Comparison of ENCODE assay signal across 21 cellular contexts in the genomic region with DNA sequence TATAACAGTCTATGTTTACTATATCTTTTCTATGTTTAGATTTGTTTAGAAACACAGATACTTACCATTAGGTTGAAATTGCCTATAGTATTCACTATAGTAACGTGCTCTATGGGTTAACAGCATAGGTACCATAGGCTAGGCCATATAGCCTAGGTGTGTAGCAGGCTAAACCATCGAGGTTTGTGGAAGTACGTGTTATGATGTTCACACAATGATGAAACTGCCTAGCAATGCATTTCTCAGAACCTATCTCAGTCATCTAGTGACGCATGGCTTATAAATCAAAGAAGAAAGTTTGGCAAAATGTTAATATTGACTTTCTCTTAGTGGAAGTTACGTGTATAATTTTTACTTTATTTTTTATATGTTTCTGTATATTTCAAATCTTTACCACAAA.
DNase-seq lines count a peak whose midpoint lies in the region; ATAC-seq, FAIRE-seq and TF ChIP-seq lines count a peak whose summit lies in the region.
"Had no signal": no experiment of that assay in that cellular context is flagged by ENCODE, and none has a peak within 500 bp of the region (broad histone marks: within the 10 kb centered on the region; RNA-seq: fewer than 3 reads in every experiment).

No MANE protein-coding gene starts in this region.

- H3K27ac ChIP-seq in K562 (ENCODE audit: extremely low read depth, low read depth, low read length) (no peak overlapping the region), hepatocyte (peak overlapping the region; percentile 14), mesenchymal stem cell (ENCODE audit: low read length, poor library complexity, severe bottlenecking) (no peak overlapping the region)
- H3K27ac ChIP-seq: 22Rv1, BLaER1, C4-2B had no signal

- no peak for TF ChIP-seq CTCF in K562 (IDR thresholded peaks at IDR 0.05 in 2 of 3, conservative IDR thresholded peaks at IDR 0.05 in 1 of 3; ENCODE audit: insufficient read depth in 2 of 3, low read depth in 1 of 3, low read length in 3 of 3)
- TF ChIP-seq CTCF in hepatocyte (IDR thresholded peaks at IDR 0.05; ENCODE audit: poor library complexity) = no peak

- no peak overlapping the region for H3K18ac ChIP-seq in mesenchymal stem cell (ENCODE audit: low read depth in 1 of 2, low read length in 2 of 2)

- H3K79me2 ChIP-seq in K562 (ENCODE audit: control insufficient read depth, insufficient read depth, low read length) (no peaks in the 10 kb centered on the region), hepatocyte (no peaks in the 10 kb centered on the region)

- H3K4me3 ChIP-seq in K562 (no peak overlapping the region), hepatocyte (no peak overlapping the region), mesenchymal stem cell (ENCODE audit: insufficient read depth in 1 of 2, low read depth in 1 of 2, low read length in 2 of 2) (no peak overlapping the region)
- H3K4me3 ChIP-seq: BLaER1, HAP-1 had no signal

- no peak overlapping the region for H2AFZ ChIP-seq in K562 (ENCODE audit: low read depth, low read length)
- H2AFZ ChIP-seq in hepatocyte = no peak overlapping the region
- H2AFZ ChIP-seq in mesenchymal stem cell (ENCODE audit: low read depth, low read length) = no peak overlapping the region

- H3K9me3 ChIP-seq in K562 (replicated peaks; ENCODE audit: control insufficient read depth, insufficient read depth, low read depth, low read length) = no peaks in the 10 kb centered on the region
- H3K9me3 ChIP-seq in hepatocyte (ENCODE audit: low read depth) = no peaks in the 10 kb centered on the region
- H3K9me3 ChIP-seq in mesenchymal stem cell (ENCODE audit: control insufficient read depth, low read length) = no peaks in the 10 kb centered on the region
- H3K9me3 ChIP-seq: BLaER1, HAP-1 had no signal

- no peaks in the 10 kb centered on the region for H3K9me1 ChIP-seq in K562 (ENCODE audit: control insufficient read depth, insufficient read depth, low read length)

- no peak overlapping the region for H2AK5ac ChIP-seq in mesenchymal stem cell (ENCODE audit: low read length, severe bottlenecking)

- H2BK5ac ChIP-seq in mesenchymal stem cell (ENCODE audit: low read depth, low read length, poor library complexity, severe bottlenecking) = no peak overlapping the region

- FAIRE-seq in K562 (lab: Jason Lieb, UNC) = no peak
- FAIRE-seq: D721Med, GM12892, H54 had no signal

- in situ Hi-C loops in K562 (cut with MboI) = no loop called here

- no peak overlapping the region for H2BK15ac ChIP-seq in mesenchymal stem cell (ENCODE audit: low read depth, poor library complexity, severe bottlenecking)

- intact Hi-C loops in K562 (cut with micrococcal nuclease) = no loop called here

- WGBS in K562 (ENCODE audit: insufficient coverage, low coverage, missing lambda C conversion rate) = 8% methylated on average over 5 of the region's 5 CpGs
- 65% methylated on average over 5 of the region's 5 CpGs for WGBS in hepatocyte (ENCODE audit: low lambda C conversion rate, missing lambda C conversion rate)
- WGBS in mesenchymal stem cell = 65% methylated on average over 3 of the region's 5 CpGs

- H2BK12ac ChIP-seq in mesenchymal stem cell (ENCODE audit: low read length in 2 of 2) = no peak overlapping the region

- H4K8ac ChIP-seq in mesenchymal stem cell (ENCODE audit: low read length) = no peak overlapping the region

- H2BK120ac ChIP-seq in mesenchymal stem cell (ENCODE audit: low read depth, low read length) = no peak overlapping the region

- H3K4me3 Mint-ChIP-seq in activated T-cell treated with anti-CD3 and anti-CD28 coated beads, Interleukin-2, amount 50 U/mL, for 72 hours = no peak overlapping the region
- H3K4me3 Mint-ChIP-seq in activated T-cell treated with anti-CD3 and anti-CD28 coated beads, Interleukin-2, amount 50 U/mL, for 4 hours = no peak overlapping the region
- H3K4me3 Mint-ChIP-seq in effector memory CD8-positive, alpha-beta T cell = no peak overlapping the region
- H3K4me3 Mint-ChIP-seq: B cell; CD4-positive, CD25-positive, alpha-beta regulatory T cell; CD8-positive, alpha-beta T cell; HFFc6 had no signal

- no peak overlapping the region for H3K23ac ChIP-seq in mesenchymal stem cell (ENCODE audit: low read length in 2 of 2)

- no peaks in the 10 kb centered on the region for H4K20me1 ChIP-seq in K562 (replicated peaks; ENCODE audit: control insufficient read depth, insufficient read depth, low read length)
- H4K20me1 ChIP-seq in hepatocyte (ENCODE audit: insufficient read depth, poor library complexity, severe bottlenecking) = no peaks in the 10 kb centered on the region
- H4K20me1 ChIP-seq: BLaER1 had no signal

- ATAC-seq in activated T-cell treated with anti-CD3 and anti-CD28 coated beads, Interleukin-2, amount 50 U/mL, for 72 hours (replicated peaks in 1 of 2) = peak; percentile 55 to 60
- ATAC-seq in activated T-cell treated with anti-CD3 and anti-CD28 coated beads, Interleukin-2, amount 50 U/mL, for 4 hours = no peak
- ATAC-seq in K562 = peak; percentile 63
- ATAC-seq in effector memory CD8-positive, alpha-beta T cell (replicated peaks) = no peak
- ATAC-seq: CD8-positive, alpha-beta T cell had no signal

- H3K14ac ChIP-seq in mesenchymal stem cell (ENCODE audit: low read length in 2 of 2) = no peak overlapping the region

- H3K36me3 ChIP-seq in K562 (ENCODE audit: control insufficient read depth, insufficient read depth, low read length) = no peaks in the 10 kb centered on the region
- H3K36me3 ChIP-seq in hepatocyte (replicated peaks; ENCODE audit: insufficient read depth, low read depth) = no peaks in the 10 kb centered on the region
- H3K36me3 ChIP-seq in mesenchymal stem cell (ENCODE audit: control insufficient read depth in 1 of 2, insufficient read depth in 2 of 2, low read depth in 1 of 2, low read length in 2 of 2) = no peaks in the 10 kb centered on the region
- H3K36me3 ChIP-seq: BLaER1, HAP-1 had no signal

- POLR2A ChIA-PET in K562 (lab: Yijun Ruan, JAX) = no interaction called here

- TF ChIP-seq POLR2A in K562 (conservative IDR thresholded peaks at IDR 0.05) = no peak

- no peaks in the 10 kb centered on the region for H3K4me1 Mint-ChIP-seq in activated T-cell treated with anti-CD3 and anti-CD28 coated beads, Interleukin-2, amount 50 U/mL, for 72 hours (ENCODE audit: low read depth)
- no peaks in the 10 kb centered on the region for H3K4me1 Mint-ChIP-seq in activated T-cell treated with anti-CD3 and anti-CD28 coated beads, Interleukin-2, amount 50 U/mL, for 4 hours (ENCODE audit: low read depth)
- no peaks in the 10 kb centered on the region for H3K4me1 Mint-ChIP-seq in effector memory CD8-positive, alpha-beta T cell (ENCODE audit: low read depth in 2 of 2)
- H3K4me1 Mint-ChIP-seq: B cell; CD4-positive, CD25-positive, alpha-beta regulatory T cell had no signal

- no peaks in the 10 kb centered on the region for H3K36me3 Mint-ChIP-seq in activated T-cell treated with anti-CD3 and anti-CD28 coated beads, Interleukin-2, amount 50 U/mL, for 72 hours (ENCODE audit: insufficient read depth in 2 of 2)
- no peaks in the 10 kb centered on the region for H3K36me3 Mint-ChIP-seq in activated T-cell treated with anti-CD3 and anti-CD28 coated beads, Interleukin-2, amount 50 U/mL, for 4 hours (ENCODE audit: insufficient read depth)
- no peaks in the 10 kb centered on the region for H3K36me3 Mint-ChIP-seq in effector memory CD8-positive, alpha-beta T cell (ENCODE audit: insufficient read depth)
- H3K36me3 Mint-ChIP-seq: CD4-positive, CD25-positive, alpha-beta regulatory T cell; CD8-positive, alpha-beta T cell had no signal

- CTCF ChIA-PET in K562 (lab: Yijun Ruan, JAX; ENCODE audit: low intra/inter-chr PET ratio) = no interaction called here

- no peaks in the 10 kb centered on the region for H3K9me3 Mint-ChIP-seq in activated T-cell treated with anti-CD3 and anti-CD28 coated beads, Interleukin-2, amount 50 U/mL, for 72 hours
- peaks cover 4% of the 10 kb centered on the region for H3K9me3 Mint-ChIP-seq in activated T-cell treated with anti-CD3 and anti-CD28 coated beads, Interleukin-2, amount 50 U/mL, for 4 hours
- no peaks in the 10 kb centered on the region for H3K9me3 Mint-ChIP-seq in effector memory CD8-positive, alpha-beta T cell
- H3K9me3 Mint-ChIP-seq: CD8-positive, alpha-beta T cell; HFFc6 had no signal

- H3K27me3 ChIP-seq in K562 (ENCODE audit: control insufficient read depth in 2 of 2, insufficient read depth in 2 of 2, low read length in 2 of 2) = no peaks in the 10 kb centered on the region
- H3K27me3 ChIP-seq in hepatocyte = no peaks in the 10 kb centered on the region
- H3K27me3 ChIP-seq in mesenchymal stem cell (ENCODE audit: control insufficient read depth in 1 of 2, insufficient read depth in 1 of 2, low read length in 2 of 2) = no peaks in the 10 kb centered on the region
- H3K27me3 ChIP-seq: BLaER1 had no signal

- no TSS peak for BruUV-seq in K562 (replicated peaks; lab: Mats Ljungman, UMichigan)

- no peak overlapping the region for H3K27ac Mint-ChIP-seq in activated T-cell treated with anti-CD3 and anti-CD28 coated beads, Interleukin-2, amount 50 U/mL, for 72 hours
- no peak overlapping the region for H3K27ac Mint-ChIP-seq in effector memory CD8-positive, alpha-beta T cell
- H3K27ac Mint-ChIP-seq: B cell; CD4-positive, CD25-positive, alpha-beta regulatory T cell; CD8-positive, alpha-beta T cell; HFFc6 had no signal

- H3K4me1 ChIP-seq in K562 (replicated peaks in 1 of 2; ENCODE audit: control insufficient read depth in 2 of 2, insufficient read depth in 2 of 2, low read length in 2 of 2) = no peaks in the 10 kb centered on the region
- no peaks in the 10 kb centered on the region for H3K4me1 ChIP-seq in hepatocyte (ENCODE audit: insufficient read depth)
- H3K4me1 ChIP-seq in mesenchymal stem cell (ENCODE audit: control insufficient read depth, insufficient read depth, low read depth, low read length) = peaks cover 2% of the 10 kb centered on the region
- H3K4me1 ChIP-seq: BLaER1 had no signal

- TF ChIP-seq RAD21 in K562 (CRISPR knock-in tag; conservative IDR thresholded peaks at IDR 0.05 in 1 of 2, IDR thresholded peaks at IDR 0.05 in 1 of 2) = no peak

- no peak overlapping the region for H3K4ac ChIP-seq in mesenchymal stem cell (ENCODE audit: low read depth in 1 of 2, low read length in 2 of 2)

- H3K9me2 ChIP-seq in hepatocyte (replicated peaks; ENCODE audit: insufficient read depth) = no peaks in the 10 kb centered on the region

- no peaks in the 10 kb centered on the region for H3K79me1 ChIP-seq in mesenchymal stem cell (replicated peaks; ENCODE audit: low read length, poor library complexity, severe bottlenecking)

- no peaks in the 10 kb centered on the region for H3K27me3 Mint-ChIP-seq in activated T-cell treated with anti-CD3 and anti-CD28 coated beads, Interleukin-2, amount 50 U/mL, for 72 hours (ENCODE audit: low read depth)
- no peaks in the 10 kb centered on the region for H3K27me3 Mint-ChIP-seq in activated T-cell treated with anti-CD3 and anti-CD28 coated beads, Interleukin-2, amount 50 U/mL, for 4 hours (ENCODE audit: low read depth)
- H3K27me3 Mint-ChIP-seq in effector memory CD8-positive, alpha-beta T cell = peaks cover 0 to 9% of the 10 kb centered on the region in 2 donors
- H3K27me3 Mint-ChIP-seq: B cell; CD4-positive, CD25-positive, alpha-beta regulatory T cell had no signal

- H3K9ac ChIP-seq in K562 (ENCODE audit: insufficient read depth in 1 of 2, low read depth in 2 of 2, low read length in 2 of 2) = no peak overlapping the region
- H3K9ac ChIP-seq in mesenchymal stem cell (ENCODE audit: low read length) = no peak overlapping the region
- H3K9ac ChIP-seq: BLaER1 had no signal

- peak; percentile 47; the same call in 1 of the 2 replicates for TF ChIP-seq EP300 in K562 (IDR thresholded peaks at IDR 0.05; ENCODE audit: low read length)

- no peak overlapping the region for H3K4me2 ChIP-seq in K562 (ENCODE audit: insufficient read depth, low read length)
- H3K4me2 ChIP-seq in hepatocyte = no peak overlapping the region
- H3K4me2 ChIP-seq in mesenchymal stem cell (ENCODE audit: low read length, poor library complexity, severe bottlenecking) = no peak overlapping the region
- H3K4me2 ChIP-seq: BLaER1 had no signal

- no peak overlapping the region for H4K91ac ChIP-seq in mesenchymal stem cell (ENCODE audit: low read length)

- no peak for DNase-seq in activated T-cell treated with anti-CD3 and anti-CD28 coated beads, Interleukin-2, amount 50 U/mL, for 72 hours
- DNase-seq in activated T-cell treated with anti-CD3 and anti-CD28 coated beads, Interleukin-2, amount 50 U/mL, for 4 hours = no peak
- DNase-seq in K562 (ENCODE audit: extremely low read depth in 1 of 4, low spot score in 3 of 4) (no peak), hepatocyte (ENCODE audit: low spot score) (no peak), mesenchymal stem cell (no peak)
- no peak for DNase-seq in effector memory CD8-positive, alpha-beta T cell
- DNase-seq: CD4-positive, CD25-positive, alpha-beta regulatory T cell; CD8-positive, alpha-beta T cell; DMS53; DMS79 treated with DMSO at 0.1 percent for 48 hours; GF-D8; GOT3; HFFc6 had no signal

Comparison
In these comparisons a context has a peak if more than half of its experiments do, and no peak if none do; other contexts are left out.
1. ATAC-seq: peak in activated T-cell treated with anti-CD3 and anti-CD28 coated beads, Interleukin-2, amount 50 U/mL, for 72 hours (2 of 2) and K562 (single experiment); none in activated T-cell treated with anti-CD3 and anti-CD28 coated beads, Interleukin-2, amount 50 U/mL, for 4 hours (0 of 2) and effector memory CD8-positive, alpha-beta T cell (single experiment).